In genomic region chr1:171081994-171082295, GRCh38 we compare ENCODE assay signal across 17 cellular contexts. TPM values are rescaled to one million over a fixed set of nuclear protein-coding genes. Genes with fewer than 3 reads are reported as not detected.
DNase-seq lines count a peak whose midpoint lies in the region; ATAC-seq, FAIRE-seq and TF ChIP-seq lines count a peak whose summit lies in the region.
"Had no signal": no experiment of that assay in that cellular context is flagged by ENCODE, and none has a peak within 500 bp of the region (broad histone marks: within the 10 kb centered on the region; RNA-seq: fewer than 3 reads in every experiment).

No MANE protein-coding gene starts in this region.

- ATAC-seq in HG03354 (IDR thresholded peaks at IDR 0.05; ENCODE audit: poor library complexity, severe bottlenecking, unreplicated experiment) (no peak), GM21786 (IDR thresholded peaks at IDR 0.05; ENCODE audit: unreplicated experiment) (no peak)

- no peak overlapping the region for H3K4me3 ChIP-seq in SK-N-MC
- H3K4me3 ChIP-seq in H1 (ENCODE audit: extremely low read depth in 1 of 4, insufficient read depth in 2 of 4, low read depth in 3 of 4, low read length in 4 of 4): no peak overlapping the region
- H3K4me3 ChIP-seq in testis: no peak overlapping the region
- H3K4me3 ChIP-seq: MG63 had no signal

- DNase-seq in SK-N-MC (ENCODE audit: low read depth, low spot score) (no peak), H1 (ENCODE audit: low read depth in 1 of 2, low spot score in 2 of 2) (no peak), medulla oblongata (ENCODE audit: extremely low spot score) (peak; percentile 54), testis (no peak), HPDE6-E6E7 (ENCODE audit: extremely low spot score) (no peak), NCI-H345 treated with DMSO at 0.1 percent for 48 hours (lab: John Stamatoyannopoulos, UW; ENCODE audit: unreplicated experiment) (no peak)
- DNase-seq: activated effector memory CD4-positive, alpha-beta T cell treated with Interleukin-2 at 50 U/mL for 16 hours; BE2C; H9; MG63; NCI-H1930; NCI-H446 treated with DMSO at 0.1 percent for 48 hours; right cardiac atrium; stimulated activated CD4-positive, alpha-beta T cell treated with anti-CD3 and anti-CD28 coated beads, Interleukin-1b, Interleukin-23, amount 100 ng/mL, for 48 hours had no signal

- H3K27ac ChIP-seq in SK-N-MC (peak overlapping the region; percentile 52; the same call in 1 of the 2 replicates), H1 (ENCODE audit: low read depth, low read length) (no peak overlapping the region), testis (peak overlapping the region; percentile 21 to 32)

- H3K4ac ChIP-seq in H1 (replicated peaks; ENCODE audit: insufficient read length, low read depth, low read length): no peak overlapping the region

- H2BK15ac ChIP-seq in H1 (ENCODE audit: low read length): no peak overlapping the region

- no peak overlapping the region for H3K56ac ChIP-seq in H1 (replicated peaks; ENCODE audit: insufficient read length, low read depth, low read length)

- no peak for TF ChIP-seq POLR2A in H1 (IDR thresholded peaks at IDR 0.05; ENCODE audit: control extremely low read depth in 1 of 2, low read depth in 2 of 2, low read length in 2 of 2)
- no peak for TF ChIP-seq POLR2A in testis (IDR thresholded peaks at IDR 0.05)

- H4K5ac ChIP-seq in H1 (ENCODE audit: insufficient read length, low read depth, low read length): no peak overlapping the region

- peak overlapping the region; percentile 76; the same call in 1 of the 2 replicates for H2AFZ ChIP-seq in H1 (ENCODE audit: low read length)

- no peak overlapping the region for H2BK12ac ChIP-seq in H1 (ENCODE audit: low read depth, low read length)

- no peak overlapping the region for H2BK120ac ChIP-seq in H1 (replicated peaks; ENCODE audit: low read depth, low read length)

- POLR2A ChIA-PET in H1 (lab: Charles Lee; ENCODE audit: partially characterized antibody): interaction anchor here (1.0 kb wide), 1 partner anchor 8 kb away, joined by 3 read pairs; the partner anchor contains the start of gene FMO3

- WGBS in H1 (ENCODE audit: extremely low coverage in 1 of 2, insufficient coverage in 1 of 2, insufficient read length in 1 of 2, insufficient replicate concordance in 2 of 2, low coverage in 1 of 2, low lambda C conversion rate in 2 of 2, missing lambda C conversion rate in 1 of 2), 2 experiments: 93% methylated on average over 3 of the region's 3 CpGs; no CpG with 5 or more reads in 1 of the 2 experiments
- 58 to 62% methylated on average over 3 of the region's 3 CpGs for WGBS in testis, 2 donors

- H2AK5ac ChIP-seq in H1 (ENCODE audit: low read depth, low read length): no peak overlapping the region

- H3K27me3 ChIP-seq in H1 (replicated peaks in 1 of 4; ENCODE audit: control insufficient read depth in 3 of 4, extremely low read depth in 1 of 4, insufficient read depth in 3 of 4, low read length in 3 of 4) (no peaks in the 10 kb centered on the region), testis (no peaks in the 10 kb centered on the region)
- H3K27me3 ChIP-seq: BE2C, MG63 had no signal

- CTCF ChIA-PET in H1 (lab: Charles Lee; ENCODE audit: partially characterized antibody): interaction anchor here (0.6 to 2.8 kb wide), 24 partner anchors 9 to 543 kb away, joined by 3 to 30 read pairs (median 4); partner anchors contain the start of genes FMO2, FMO3 and FMO4

- H3K79me2 ChIP-seq in H1 (ENCODE audit: control insufficient read depth in 1 of 2, insufficient read depth in 2 of 2, low read length in 2 of 2): no peaks in the 10 kb centered on the region

- no peak overlapping the region for H4K8ac ChIP-seq in H1 (ENCODE audit: extremely low read depth, insufficient read depth, low read length)

- no peak for TF ChIP-seq RAD21 in H1 (IDR thresholded peaks at IDR 0.05 in 1 of 2, conservative IDR thresholded peaks at IDR 0.05 in 1 of 2; ENCODE audit: low read depth in 2 of 2, low read length in 2 of 2)

- no peak for FAIRE-seq in H1 (lab: Jason Lieb, UNC)

- no peak overlapping the region for H3K4me2 ChIP-seq in H1 (ENCODE audit: insufficient read depth in 1 of 2, low read depth in 2 of 2, low read length in 2 of 2)

- no peaks in the 10 kb centered on the region for H4K20me1 ChIP-seq in H1 (replicated peaks in 1 of 2; ENCODE audit: control insufficient read depth in 1 of 2, insufficient read depth in 2 of 2, low read length in 2 of 2)

- no peak overlapping the region for H2BK20ac ChIP-seq in H1 (ENCODE audit: low read length)

- H4K91ac ChIP-seq in H1 (replicated peaks; ENCODE audit: insufficient read length, low read length): no peak overlapping the region

- H3K9me3 ChIP-seq in SK-N-MC (ENCODE audit: low read depth, low read length) (no peaks in the 10 kb centered on the region), H1 (ENCODE audit: insufficient read depth in 2 of 2, low read depth in 1 of 2, low read length in 1 of 2) (no peaks in the 10 kb centered on the region), testis (no peaks in the 10 kb centered on the region)
- H3K9me3 ChIP-seq: BE2C, MG63 had no signal

- H3K23me2 ChIP-seq in H1 (ENCODE audit: low read depth, low read length): no peaks in the 10 kb centered on the region

- no peak overlapping the region for H3K18ac ChIP-seq in H1 (ENCODE audit: extremely low read depth, low read length)

- no peak overlapping the region for H3K14ac ChIP-seq in H1 (ENCODE audit: insufficient read length)

- TF ChIP-seq EP300 in H1 (IDR thresholded peaks at IDR 0.05; ENCODE audit: borderline replicate concordance in 1 of 2, low read depth in 2 of 2, low read length in 2 of 2): no peak

- TF ChIP-seq CTCF in H1 (IDR thresholded peaks at IDR 0.05; ENCODE audit: control extremely low read depth in 1 of 3, insufficient read depth in 1 of 3, low read depth in 1 of 3, low read length in 3 of 3) (no peak), testis (IDR thresholded peaks at IDR 0.05) (no peak)

- H3K36me3 ChIP-seq in SK-N-MC (ENCODE audit: insufficient read depth, low read length) (no peaks in the 10 kb centered on the region), H1 (ENCODE audit: control insufficient read depth in 2 of 4, insufficient read depth in 4 of 4, low read length in 3 of 4) (no peaks in the 10 kb centered on the region), testis (ENCODE audit: low read depth, missing control alignments) (no peaks in the 10 kb centered on the region)
- H3K36me3 ChIP-seq: BE2C, MG63 had no signal

- H3K9ac ChIP-seq in SK-N-MC (ENCODE audit: insufficient read length) (no peak overlapping the region), H1 (replicated peaks in 1 of 4; ENCODE audit: extremely low read depth in 1 of 4, low read depth in 3 of 4, low read length in 3 of 4) (no peak overlapping the region)

- no peak overlapping the region for H3K23ac ChIP-seq in H1 (ENCODE audit: insufficient read length)

- H3K4me1 ChIP-seq in H1 (replicated peaks in 1 of 4; ENCODE audit: control insufficient read depth in 3 of 4, insufficient read depth in 4 of 4, low read length in 3 of 4): no peaks in the 10 kb centered on the region
- H3K4me1 ChIP-seq in testis: no peaks in the 10 kb centered on the region
- H3K4me1 ChIP-seq: BE2C had no signal

- intact Hi-C loops in testis (cut with DNase I; ENCODE audit: low total_unique reads): loop anchor here (10.0 kb wide), 1 partner anchor 143 kb away; no protein-coding TSS in a partner anchor

- no peak overlapping the region for H2BK5ac ChIP-seq in H1 (ENCODE audit: low read depth, low read length)

- no peaks in the 10 kb centered on the region for H3K79me1 ChIP-seq in H1 (ENCODE audit: low read depth, low read length)

TF ChIP-seq in H1, 55 proteins besides CTCF, POLR2A, EP300 and RAD21 (continues in another document):
- TF ChIP-seq MAX (IDR thresholded peaks at IDR 0.05) (no peak), RFX5 (IDR thresholded peaks at IDR 0.05; ENCODE audit: borderline replicate concordance, low read depth, low read length) (no peak), EGR1 (IDR thresholded peaks at IDR 0.05; ENCODE audit: borderline replicate concordance, low read depth, low read length) (no peak), CBX5 (IDR thresholded peaks at IDR 0.05; ENCODE audit: low read depth, low read length) (no peak), SUZ12 (IDR thresholded peaks at IDR 0.05; ENCODE audit: low read length) (no peak), POLR2AphosphoS5 (IDR thresholded peaks at IDR 0.05; ENCODE audit: low read depth, low read length) (no peak), TCF12 (IDR thresholded peaks at IDR 0.05; ENCODE audit: low read depth, low read length) (no peak), CHD2 (IDR thresholded peaks at IDR 0.05; ENCODE audit: low read length) (no peak)

RNA-seq across cellular contexts. Expression of gene FMO3, which starts 8.8 kb away (rescaled TPM):
- not detected in 2 replicates for total RNA-seq in H1 (2021; fragmentation: NEBNext Ultra II Directional; extraction: Animal tissue kit (Norgen Biotek cat#: 25700))
- not detected in 2 replicates for polyA plus RNA-seq in H1 (2011; rRNA removed)
- not detected for polyA plus RNA-seq in H1 (2011; cell fraction: cytosol; rRNA removed)
- polyA plus RNA-seq in H1 (2011; cell fraction: nucleus; rRNA removed): not detected
- polyA plus RNA-seq in H1 (2012, experiment 1 of 2): not detected in 4 replicates
- not detected for polyA plus RNA-seq in H1 (2012, experiment 2 of 2)
- polyA plus RNA-seq in H1 (2013, experiment 1 of 2): not detected
- polyA plus RNA-seq in H1 (2013, experiment 2 of 2): 0.07 TPM
- not detected in 2 replicates for polyA minus RNA-seq in H1 (2011; rRNA and poly(A)+ RNA removed)
- not detected for polyA minus RNA-seq in H1 (2011; cell fraction: cytosol; rRNA and poly(A)+ RNA removed)
- not detected for polyA minus RNA-seq in H1 (2011; cell fraction: nucleus; rRNA and poly(A)+ RNA removed)
- total RNA-seq in testis: 1 to 10 TPM in 1 of 2 donors, under 1 TPM in 1; 0.50 to 2.4 TPM
- polyA plus RNA-seq in testis (ENCODE audit: insufficient read depth, low read depth, low replicate concordance): 0.92 TPM
- total RNA-seq: H9 had no signal
- polyA plus RNA-seq: neural cell had no signal
